In genomic region chr9:35653611-35654010, GRCh38 we compare ENCODE assay signal across 19 cellular contexts. TPM values are rescaled to one million over a fixed set of nuclear protein-coding genes. Genes with fewer than 3 reads are reported as not detected.
"Had no signal": no experiment of that assay in that cellular context is flagged by ENCODE, and none has a peak within 500 bp of the region (broad histone marks: within the 10 kb centered on the region; RNA-seq: fewer than 3 reads in every experiment).

No MANE protein-coding gene starts in this region.

- H3K4me3 Mint-ChIP-seq: activated CD8-positive, alpha-beta memory T cell treated with anti-CD3 and anti-CD28 coated beads, Interleukin-2, amount 10 ng/mL, durations not matched to agents 7 days and 5 days; activated T-cell treated with anti-CD3 and anti-CD28 coated beads, Interleukin-2, amount 50 U/mL, for 4 hours; immature natural killer cell; natural killer cell treated with Interleukin-12 subunit alpha and Interleukin-12 subunit beta and Interleukin-15 and Interleukin-18, amount 100 ng/mL, for 72 hours; stimulated activated naive B cell treated with anti-CD40 and anti-IgM and Interleukin-4, amounts not matched to agents 10 μg/mL and 1 μg/mL and 100 μg/mL, for 72 hours had no signal

- ATAC-seq: activated CD8-positive, alpha-beta memory T cell treated with anti-CD3 and anti-CD28 coated beads, Interleukin-2, amount 10 ng/mL, durations not matched to agents 7 days and 5 days; activated T-cell treated with anti-CD3 and anti-CD28 coated beads, Interleukin-2, amount 50 U/mL, for 4 hours; body of pancreas; natural killer cell treated with Interleukin-12 subunit alpha and Interleukin-12 subunit beta and Interleukin-15 and Interleukin-18, amount 100 ng/mL, for 72 hours; right cardiac atrium; stimulated activated naive B cell treated with anti-CD40 and anti-IgM and Interleukin-4, amounts not matched to agents 10 μg/mL and 1 μg/mL and 100 μg/mL, for 72 hours had no signal

- H3K27me3 ChIP-seq: body of pancreas had no signal

- H3K36me3 Mint-ChIP-seq: immature natural killer cell; natural killer cell treated with Interleukin-12 subunit alpha and Interleukin-12 subunit beta and Interleukin-15 and Interleukin-18, amount 100 ng/mL, for 72 hours had no signal

- H3K9me3 Mint-ChIP-seq: natural killer cell treated with Interleukin-12 subunit alpha and Interleukin-12 subunit beta and Interleukin-15 and Interleukin-18, amount 100 ng/mL, for 72 hours; T-helper 2 cell treated with Interferon-gamma antibody and Interleukin-4, amounts not matched to agents 5 μg/mL and 100 μg/mL, for 36 hours had no signal

- DNase-seq: activated CD4-positive, alpha-beta T cell treated with anti-CD3 and anti-CD28 coated beads for 1 hour; activated CD4-positive, alpha-beta T cell treated with anti-CD3 and anti-CD28 coated beads, Interleukin-2, amount 50 U/mL, for 48 hours; activated CD8-positive, alpha-beta memory T cell treated with anti-CD3 and anti-CD28 coated beads, Interleukin-2, amount 10 ng/mL, durations not matched to agents 7 days and 5 days; activated naive CD4-positive, alpha-beta T cell; activated T-cell treated with anti-CD3 and anti-CD28 coated beads, Interleukin-2, amount 50 U/mL, for 4 hours; body of pancreas; central memory CD4-positive, alpha-beta T cell; hypothalamus; immature natural killer cell; nucleus accumbens; right cardiac atrium; stimulated activated naive B cell treated with anti-CD40 and anti-IgM and Interleukin-4, amounts not matched to agents 10 μg/mL and 1 μg/mL and 100 μg/mL, for 72 hours had no signal

- H3K4me3 ChIP-seq: body of pancreas, smooth muscle cell had no signal

- H3K27me3 Mint-ChIP-seq: natural killer cell treated with Interleukin-12 subunit alpha and Interleukin-12 subunit beta and Interleukin-15 and Interleukin-18, amount 100 ng/mL, for 72 hours had no signal

- H3K27ac Mint-ChIP-seq: activated CD8-positive, alpha-beta memory T cell treated with anti-CD3 and anti-CD28 coated beads, Interleukin-2, amount 10 ng/mL, durations not matched to agents 7 days and 5 days; stimulated activated naive B cell treated with anti-CD40 and anti-IgM and Interleukin-4, amounts not matched to agents 10 μg/mL and 1 μg/mL and 100 μg/mL, for 72 hours; T-helper 2 cell treated with Interferon-gamma antibody and Interleukin-4, amounts not matched to agents 5 μg/mL and 100 μg/mL, for 36 hours had no signal

- H3K9me3 ChIP-seq: body of pancreas had no signal

RNA-seq across cellular contexts. Expression of gene SIT1, which starts 2.9 kb away (rescaled TPM):
- total RNA-seq: epithelial cell of proximal tubule, lung microvascular endothelial cell, smooth muscle cell had no signal
- polyA plus RNA-seq: smooth muscle cell had no signal

RNA-seq across cellular contexts. Expression of gene RMRP, which starts 4.2 kb away (rescaled TPM):
- polyA plus RNA-seq: smooth muscle cell had no signal

RNA-seq across cellular contexts. Expression of gene CA9, which starts 20.1 kb away (rescaled TPM):
- total RNA-seq: epithelial cell of proximal tubule; lung microvascular endothelial cell; mononuclear cell; natural killer cell treated with Interleukin-12 subunit alpha and Interleukin-12 subunit beta and Interleukin-15 and Interleukin-18, amount 100 ng/mL, for 72 hours; subcutaneous adipose tissue had no signal
- polyA plus RNA-seq: immature natural killer cell, smooth muscle cell had no signal
